ENCODE assay signal across 23 cellular contexts in genomic region chr10:33217854-33218253, GRCh38.
DNase-seq lines count a peak whose midpoint lies in the region; ATAC-seq and TF ChIP-seq lines count a peak whose summit lies in the region.
"Had no signal": no experiment of that assay in that cellular context is flagged by ENCODE, and none has a peak within 500 bp of the region (broad histone marks: within the 10 kb centered on the region; RNA-seq: fewer than 3 reads in every experiment).

No MANE protein-coding gene starts in this region.

- no peak for DNase-seq in GM23248
- no peak for DNase-seq in PC-9
- no peak for DNase-seq in chondrocyte (ENCODE audit: low spot score)
- DNase-seq in kidney tubule cell (ENCODE audit: low spot score) = peak; percentile 61
- no peak for DNase-seq in mesenteric fat pad (ENCODE audit: low spot score)
- no peak for DNase-seq in NCI-H1930 (lab: John Stamatoyannopoulos, UW)
- DNase-seq in T-helper 2 cell treated with Interferon-gamma antibody and Interleukin-4, amounts not matched to agents 5 μg/mL and 100 μg/mL, for 36 hours (ENCODE audit: low spot score) = no peak
- DNase-seq: activated CD4-positive, CD25-positive, alpha-beta regulatory T cell treated with anti-CD3 and anti-CD28 coated beads, Interleukin-2, amount 50 U/mL, for 72 hours; activated naive CD4-positive, alpha-beta T cell treated with anti-CD3 and anti-CD28 coated beads, Interleukin-2, amount 50 U/mL, for 16 hours; activated T-cell treated with anti-CD3 and anti-CD28 coated beads, Interleukin-2, amount 50 U/mL, for 72 hours; CD4-positive, CD25-positive, alpha-beta regulatory T cell; effector CD4-positive, alpha-beta T cell; naive thymus-derived CD4-positive, alpha-beta T cell; NCI-H1092 treated with DMSO at 0.1 percent for 48 hours; stimulated activated CD4-positive, alpha-beta T cell treated with anti-CD3 and anti-CD28 coated beads, Interleukin-12 subunit alpha, Interleukin-12 subunit beta, amount 100 ng/mL, for 4 hours; stimulated activated CD4-positive, alpha-beta T cell treated with anti-CD3 and anti-CD28 coated beads, Interleukin-4, amount 100 ng/mL, for 4 hours; stimulated activated naive CD8-positive, alpha-beta T cell treated with anti-CD3 and anti-CD28 coated beads, Interleukin-15, Interleukin-2, amounts not matched to agents 100 U/mL and 50 U/mL, for 24 hours had no signal

- H3K9me2 ChIP-seq in GM23248 (ENCODE audit: insufficient read depth) = no peaks in the 10 kb centered on the region
- H3K9me2 ChIP-seq in PC-9 (ENCODE audit: insufficient read depth) = no peaks in the 10 kb centered on the region

- TF ChIP-seq CTCF in PC-9 (conservative IDR thresholded peaks at IDR 0.05) = no peak
- TF ChIP-seq CTCF in chondrocyte (IDR thresholded peaks at IDR 0.05) = no peak

- intact Hi-C loops in PC-9 (cut with micrococcal nuclease; ENCODE audit: unreplicated experiment) = loop anchor here (2.0 kb wide), 1 partner anchor 47 kb away; no protein-coding TSS in a partner anchor

- H3K79me2 ChIP-seq in GM23248 (ENCODE audit: insufficient read depth) (peaks cover 66% of the 10 kb centered on the region), PC-9 (ENCODE audit: low read depth) (no peaks in the 10 kb centered on the region)

- POLR2A ChIA-PET in PC-9 (lab: Charles Lee; ENCODE audit: unreplicated experiment) = no interaction called here

- CTCF ChIA-PET in PC-9 (lab: Charles Lee) = no interaction called here

- H3K4me1 Mint-ChIP-seq in chondrocyte (ENCODE audit: low read depth) = peaks cover 54% of the 10 kb centered on the region
- peaks cover 10% of the 10 kb centered on the region for H3K4me1 Mint-ChIP-seq in T-helper 2 cell treated with Interferon-gamma antibody and Interleukin-4, amounts not matched to agents 5 μg/mL and 100 μg/mL, for 36 hours (ENCODE audit: low read depth)

- peaks cover 52% of the 10 kb centered on the region for H3K36me3 ChIP-seq in GM23248 (ENCODE audit: low read depth)
- H3K36me3 ChIP-seq in PC-9 (ENCODE audit: low read depth) = peaks cover 25% of the 10 kb centered on the region; the same call in 1 of the 2 replicates

- H3K4me2 ChIP-seq in GM23248 (ENCODE audit: unreplicated experiment) (no peak overlapping the region), PC-9 (peak overlapping the region; percentile 60)
- H3K4me2 ChIP-seq: KMS-11 had no signal

- H3K4me3 ChIP-seq in GM23248 = no peak overlapping the region
- H3K4me3 ChIP-seq in PC-9 = no peak overlapping the region
- H3K4me3 ChIP-seq: ascending aorta, esophagus muscularis mucosa, gastroesophageal sphincter, GM12878 had no signal

- H3K27me3 ChIP-seq in GM23248 (replicated peaks; ENCODE audit: insufficient read depth) (no peaks in the 10 kb centered on the region), PC-9 (ENCODE audit: insufficient read depth, low read depth) (no peaks in the 10 kb centered on the region)
- H3K27me3 ChIP-seq: ascending aorta, esophagus muscularis mucosa, gastroesophageal sphincter had no signal

- in situ Hi-C loops in GM23248 (cut with MboI) = loop anchor here (25.0 kb wide), 1 partner anchor 1419 kb away; no protein-coding TSS in a partner anchor

- H3F3A ChIP-seq in GM23248 (ENCODE audit: insufficient read depth) (peaks cover 72% of the 10 kb centered on the region), PC-9 (ENCODE audit: insufficient read depth, low read depth) (peaks cover 25% of the 10 kb centered on the region)

- no peak overlapping the region for H3K4me3 Mint-ChIP-seq in chondrocyte (ENCODE audit: unreplicated experiment)
- H3K4me3 Mint-ChIP-seq in T-helper 2 cell treated with Interferon-gamma antibody and Interleukin-4, amounts not matched to agents 5 μg/mL and 100 μg/mL, for 36 hours = no peak overlapping the region
- H3K4me3 Mint-ChIP-seq: activated T-cell treated with anti-CD3 and anti-CD28 coated beads, Interleukin-2, amount 50 U/mL, for 72 hours; CD4-positive, CD25-positive, alpha-beta regulatory T cell; naive thymus-derived CD4-positive, alpha-beta T cell had no signal

- H3K4me1 ChIP-seq in GM23248 (ENCODE audit: insufficient read depth) = peaks cover 35% of the 10 kb centered on the region
- peaks cover 36% of the 10 kb centered on the region for H3K4me1 ChIP-seq in PC-9 (replicated peaks; ENCODE audit: insufficient read depth)

- H3K9me3 Mint-ChIP-seq in chondrocyte (ENCODE audit: low read depth) = no peaks in the 10 kb centered on the region
- no peaks in the 10 kb centered on the region for H3K9me3 Mint-ChIP-seq in T-helper 2 cell treated with Interferon-gamma antibody and Interleukin-4, amounts not matched to agents 5 μg/mL and 100 μg/mL, for 36 hours

- H3K27me3 Mint-ChIP-seq in chondrocyte (ENCODE audit: low read depth) = no peaks in the 10 kb centered on the region
- peaks cover 4% of the 10 kb centered on the region for H3K27me3 Mint-ChIP-seq in T-helper 2 cell treated with Interferon-gamma antibody and Interleukin-4, amounts not matched to agents 5 μg/mL and 100 μg/mL, for 36 hours (ENCODE audit: low read depth)
- H3K27me3 Mint-ChIP-seq: naive thymus-derived CD4-positive, alpha-beta T cell had no signal

- H3K27ac Mint-ChIP-seq in chondrocyte (ENCODE audit: unreplicated experiment) = peak overlapping the region; percentile 38
- no peak overlapping the region for H3K27ac Mint-ChIP-seq in T-helper 2 cell treated with Interferon-gamma antibody and Interleukin-4, amounts not matched to agents 5 μg/mL and 100 μg/mL, for 36 hours
- H3K27ac Mint-ChIP-seq: activated T-cell treated with anti-CD3 and anti-CD28 coated beads, Interleukin-2, amount 50 U/mL, for 72 hours; CD4-positive, CD25-positive, alpha-beta regulatory T cell had no signal

- no peak for ATAC-seq in HG03045 (IDR thresholded peaks at IDR 0.05; ENCODE audit: unreplicated experiment)
- ATAC-seq: activated T-cell treated with anti-CD3 and anti-CD28 coated beads, Interleukin-2, amount 50 U/mL, for 72 hours; gastroesophageal sphincter; GM12878; naive thymus-derived CD4-positive, alpha-beta T cell; stimulated activated naive CD8-positive, alpha-beta T cell treated with anti-CD3 and anti-CD28 coated beads, Interleukin-15, Interleukin-2, amounts not matched to agents 100 U/mL and 50 U/mL, for 24 hours had no signal

- peaks cover 28% of the 10 kb centered on the region for H3K36me3 Mint-ChIP-seq in chondrocyte (ENCODE audit: low read depth)
- H3K36me3 Mint-ChIP-seq in T-helper 2 cell treated with Interferon-gamma antibody and Interleukin-4, amounts not matched to agents 5 μg/mL and 100 μg/mL, for 36 hours (ENCODE audit: low read depth) = peaks cover 2% of the 10 kb centered on the region
- H3K36me3 Mint-ChIP-seq: CD4-positive, CD25-positive, alpha-beta regulatory T cell had no signal

- H2AFZ ChIP-seq in GM23248 (no peak overlapping the region), PC-9 (no peak overlapping the region)

- no TSS peak for BruUV-seq in PC-9 (replicated peaks; lab: Mats Ljungman, UMichigan)

- H4K20me1 ChIP-seq in GM23248 (ENCODE audit: insufficient read depth) = no peaks in the 10 kb centered on the region
- no peaks in the 10 kb centered on the region for H4K20me1 ChIP-seq in PC-9 (ENCODE audit: insufficient read depth)

- H3K27ac ChIP-seq in GM23248 = peak overlapping the region; percentile 65; the same call in 1 of the 2 replicates
- H3K27ac ChIP-seq in PC-9 = peak overlapping the region; percentile 89
- H3K27ac ChIP-seq: esophagus muscularis mucosa, gastroesophageal sphincter, KMS-11 had no signal

- H3K9me3 ChIP-seq in GM23248 (ENCODE audit: low read depth) (no peaks in the 10 kb centered on the region), PC-9 (ENCODE audit: insufficient read depth, low read depth) (no peaks in the 10 kb centered on the region)
- H3K9me3 ChIP-seq: ascending aorta, esophagus muscularis mucosa, gastroesophageal sphincter had no signal

- 85 to 90% methylated on average over 4 of the region's 4 CpGs for WGBS in GM23248 (ENCODE audit: low coverage in 1 of 2, low lambda C conversion rate in 2 of 2, missing lambda C conversion rate in 2 of 2), 2 experiments

- no peak overlapping the region for H3K9ac ChIP-seq in GM23248
- H3K9ac ChIP-seq: KMS-11 had no signal
